Comparison of ENCODE assay signal across 20 cellular contexts in the genomic region with DNA sequence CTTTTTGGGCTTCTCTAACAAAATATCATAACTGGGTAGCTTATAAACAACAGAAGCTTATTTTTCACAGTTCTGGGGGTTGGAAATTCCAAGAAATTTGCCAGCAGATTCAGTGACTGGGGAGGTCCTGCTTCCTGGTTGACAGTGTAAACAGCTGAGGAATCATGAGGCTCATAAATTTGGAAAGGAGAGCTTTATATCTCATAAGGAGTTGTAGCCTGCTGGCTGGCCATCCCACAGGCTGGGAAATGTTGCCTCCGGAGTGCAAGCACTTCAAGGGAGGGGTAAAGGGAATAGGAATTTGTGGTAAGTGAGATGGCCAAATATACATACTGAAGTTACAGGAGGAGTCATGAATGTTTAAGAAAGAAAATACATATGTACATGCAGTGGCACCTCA.
A peak's percentile ranks its signal among the peaks of the same experiment; 100 is the strongest.
DNase-seq lines count a peak whose midpoint lies in the region; TF ChIP-seq lines count a peak whose summit lies in the region.
"Had no signal": no experiment of that assay in that cellular context is flagged by ENCODE, and none has a peak within 500 bp of the region (broad histone marks: within the 10 kb centered on the region; RNA-seq: fewer than 3 reads in every experiment).

No MANE protein-coding gene starts in this region.

- H3K4me3 Mint-ChIP-seq in chondrocyte (ENCODE audit: unreplicated experiment) = no peak overlapping the region

- no peak overlapping the region for H3K27ac ChIP-seq in osteoblast (ENCODE audit: low read depth, low read length)
- H3K27ac ChIP-seq: HL-60 had no signal

- peak; percentile 37 for DNase-seq in EH (ENCODE audit: low read depth)
- peak; percentile 7 for DNase-seq in MG63
- DNase-seq in fibroblast of villous mesenchyme (ENCODE audit: low read depth) = peak; percentile 70
- no peak for DNase-seq in osteoblast (ENCODE audit: insufficient read length, low spot score, missing footprints)
- no peak for DNase-seq in chondrocyte (ENCODE audit: low spot score)
- no peak for DNase-seq in putamen (ENCODE audit: low spot score)
- no peak for DNase-seq in COR-L47 (lab: John Stamatoyannopoulos, UW)
- DNase-seq in activated T-cell treated with anti-CD3 and anti-CD28 coated beads, Interleukin-2, amount 50 U/mL, for 48 hours = no peak
- DNase-seq: BE2C; H7; KBM-7; NCI-H1105; NCI-H146; NCI-H2029; NCI-H2227 treated with DMSO at 0.1 percent for 48 hours; NCI-H510A; NCI-H748 treated with DMSO at 0.1 percent for 48 hours; NK-92 treated with Interleukin-12 subunit alpha and Interleukin-12 subunit beta, amount 100 ng/mL, for 24 hours; SIG-M5 had no signal

- H3K36me3 ChIP-seq in MG63 (no peaks in the 10 kb centered on the region), osteoblast (ENCODE audit: insufficient read depth, low read length) (no peaks in the 10 kb centered on the region)
- H3K36me3 ChIP-seq: BE2C had no signal

- H3K9me3 ChIP-seq in MG63 (no peaks in the 10 kb centered on the region), osteoblast (ENCODE audit: low read depth, low read length) (no peaks in the 10 kb centered on the region)
- H3K9me3 ChIP-seq: BE2C had no signal

- H3K4me1 ChIP-seq in osteoblast (ENCODE audit: insufficient read depth, low read length) = no peaks in the 10 kb centered on the region
- H3K4me1 ChIP-seq: BE2C had no signal

- H3K36me3 Mint-ChIP-seq in chondrocyte (ENCODE audit: low read depth) = no peaks in the 10 kb centered on the region

- no peak overlapping the region for H3K4me2 ChIP-seq in osteoblast (ENCODE audit: insufficient read depth, low read length)

- H2AFZ ChIP-seq in osteoblast (ENCODE audit: low read length) = peak overlapping the region; percentile 61

- no peaks in the 10 kb centered on the region for H3K27me3 Mint-ChIP-seq in chondrocyte (ENCODE audit: low read depth)

- H3K4me3 ChIP-seq in MG63 (no peak overlapping the region), fibroblast of villous mesenchyme (ENCODE audit: low read depth, low read length) (no peak overlapping the region), osteoblast (ENCODE audit: insufficient read depth, low read length) (no peak overlapping the region)

- no peak overlapping the region for H3K27ac Mint-ChIP-seq in chondrocyte (ENCODE audit: unreplicated experiment)

- H3K27me3 ChIP-seq in MG63 (no peaks in the 10 kb centered on the region), osteoblast (ENCODE audit: insufficient read depth, low read length) (no peaks in the 10 kb centered on the region)
- H3K27me3 ChIP-seq: BE2C had no signal

- TF ChIP-seq CTCF in fibroblast of villous mesenchyme (IDR thresholded peaks at IDR 0.05; ENCODE audit: insufficient read depth, low read depth, low read length) = no peak
- no peak for TF ChIP-seq CTCF in osteoblast (IDR thresholded peaks at IDR 0.05; ENCODE audit: extremely low read depth, low read depth, low read length)
- no peak for TF ChIP-seq CTCF in chondrocyte (IDR thresholded peaks at IDR 0.05)

- no peaks in the 10 kb centered on the region for H3K79me2 ChIP-seq in osteoblast (ENCODE audit: insufficient read depth, low read length)

- no peaks in the 10 kb centered on the region for H4K20me1 ChIP-seq in osteoblast (ENCODE audit: insufficient read depth, low read length)

- peaks cover 4% of the 10 kb centered on the region for H3K4me1 Mint-ChIP-seq in chondrocyte (ENCODE audit: low read depth)

- H3K9me3 Mint-ChIP-seq in chondrocyte (ENCODE audit: low read depth) = no peaks in the 10 kb centered on the region

Comparison
In these comparisons a context has a peak if more than half of its experiments do, and no peak if none do; other contexts are left out.
1. DNase-seq: peak in EH (single experiment), MG63 (single experiment) and fibroblast of villous mesenchyme (single experiment); none in osteoblast (single experiment), chondrocyte (single experiment), putamen (single experiment), COR-L47 (single experiment) and activated T-cell treated with anti-CD3 and anti-CD28 coated beads, Interleukin-2, amount 50 U/mL, for 48 hours (0 of 2).